ENCODE assay signal across 11 cellular contexts in the genomic region with DNA sequence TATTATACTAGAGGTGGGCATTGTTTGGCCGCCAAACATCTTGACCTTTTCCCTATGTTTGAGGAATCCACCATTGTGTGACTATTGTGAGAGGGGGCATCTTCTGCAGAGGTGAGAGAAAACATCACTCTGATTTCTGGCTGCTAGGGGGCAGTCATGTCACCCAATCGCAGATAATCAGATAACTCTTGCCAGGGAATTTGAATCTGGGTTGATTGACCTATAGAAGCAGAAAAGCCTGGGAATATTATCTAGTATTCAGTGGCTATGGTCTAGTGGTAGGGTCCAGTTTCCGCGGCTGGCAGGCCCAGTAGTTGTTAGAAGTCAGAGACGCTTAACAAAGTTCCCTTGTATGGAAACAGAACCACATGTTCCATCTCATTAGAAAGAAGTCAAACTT.
DNase-seq lines count a peak whose midpoint lies in the region; FAIRE-seq and TF ChIP-seq lines count a peak whose summit lies in the region.
"Had no signal": no experiment of that assay in that cellular context is flagged by ENCODE, and none has a peak within 500 bp of the region (broad histone marks: within the 10 kb centered on the region; RNA-seq: fewer than 3 reads in every experiment).

No MANE protein-coding gene starts in this region.

- H3K27me3 ChIP-seq in WERI-Rb-1 (ENCODE audit: insufficient read depth, low read depth, severe bottlenecking) (no peaks in the 10 kb centered on the region), keratinocyte (ENCODE audit: control insufficient read depth, extremely low read depth, insufficient read depth, low read length) (no peaks in the 10 kb centered on the region)
- H3K27me3 ChIP-seq: SJSA1 had no signal

- no peaks in the 10 kb centered on the region for H3K36me3 ChIP-seq in WERI-Rb-1
- H3K36me3 ChIP-seq in keratinocyte (ENCODE audit: control insufficient read depth in 2 of 2, extremely low read depth in 1 of 2, insufficient read depth in 2 of 2, low read length in 2 of 2), result no peaks in the 10 kb centered on the region
- H3K36me3 ChIP-seq: SJSA1, thoracic aorta had no signal

- no peak for FAIRE-seq in keratinocyte (lab: Jason Lieb, UNC)

- dilution Hi-C loops in keratinocyte (cut with MboI; ENCODE audit: extremely low pct_ligation_motif_present, low sequenced_read_pairs), result no loop called here

- H3K79me2 ChIP-seq in keratinocyte (ENCODE audit: control insufficient read depth, insufficient read depth, low read length), result no peaks in the 10 kb centered on the region

- H3K4me1 ChIP-seq in keratinocyte (ENCODE audit: control insufficient read depth, extremely low read depth, insufficient read depth, low read length), result no peaks in the 10 kb centered on the region

- no peaks in the 10 kb centered on the region for H4K20me1 ChIP-seq in keratinocyte (ENCODE audit: control insufficient read depth, extremely low read depth, insufficient read depth, low read length)

- peak; percentile 54 for DNase-seq in D341Med (ENCODE audit: low spot score)
- DNase-seq in HFF-Myc (ENCODE audit: extremely low read depth, low read depth), result no peak
- DNase-seq in WERI-Rb-1, result peak; percentile 27
- DNase-seq in keratinocyte (ENCODE audit: low read depth, low spot score), result no peak
- DNase-seq in NCI-H2171 (lab: John Stamatoyannopoulos, UW), result no peak
- DNase-seq in activated naive CD4-positive, alpha-beta T cell (lab: John Stamatoyannopoulos, UW), result no peak
- no peak for DNase-seq in GDM1 (lab: John Stamatoyannopoulos, UW)
- DNase-seq in NCI-H146 treated with DMSO at 0.1 percent for 48 hours (lab: John Stamatoyannopoulos, UW; ENCODE audit: unreplicated experiment), result no peak
- DNase-seq: stimulated activated CD4-positive, alpha-beta T cell treated with anti-CD3 and anti-CD28 coated beads, Interleukin-4, amount 100 ng/mL, for 24 hours had no signal

- H3K9me1 ChIP-seq in keratinocyte (ENCODE audit: control insufficient read depth, extremely low read depth, insufficient read depth, low read length), result no peaks in the 10 kb centered on the region

- H3K9me3 ChIP-seq in WERI-Rb-1 (ENCODE audit: severe bottlenecking), result no peaks in the 10 kb centered on the region
- no peaks in the 10 kb centered on the region for H3K9me3 ChIP-seq in keratinocyte (ENCODE audit: control insufficient read depth, low read depth, low read length)
- H3K9me3 ChIP-seq: SJSA1, thoracic aorta had no signal

- no peak overlapping the region for H3K4me2 ChIP-seq in keratinocyte (ENCODE audit: control insufficient read depth, extremely low read depth, insufficient read depth, low read depth, low read length)

- no peak overlapping the region for H2AFZ ChIP-seq in keratinocyte (ENCODE audit: control insufficient read depth, low read length)

- TF ChIP-seq CTCF in HFF-Myc (IDR thresholded peaks at IDR 0.05; ENCODE audit: low read depth, low read length, missing control alignments) (peak; percentile 36), WERI-Rb-1 (IDR thresholded peaks at IDR 0.05; ENCODE audit: low read depth, low read length) (peak; percentile 65), keratinocyte (optimal IDR thresholded peaks at IDR 0.05 in 1 of 3, IDR thresholded peaks at IDR 0.05 in 1 of 3, conservative IDR thresholded peaks at IDR 0.05 in 1 of 3; ENCODE audit: extremely low read depth in 1 of 3, insufficient read depth in 2 of 3, low read length in 3 of 3) (peak; percentile 19 to 60 (median 38))

- no peak overlapping the region for H3K27ac ChIP-seq in WERI-Rb-1
- H3K27ac ChIP-seq in keratinocyte (ENCODE audit: control insufficient read depth, insufficient read depth, low read length), result no peak overlapping the region
- H3K27ac ChIP-seq: SJSA1, thoracic aorta had no signal

- H3K9ac ChIP-seq in keratinocyte (ENCODE audit: control insufficient read depth, extremely low read depth, insufficient read depth, low read length), result no peak overlapping the region

- H3K4me3 ChIP-seq in HFF-Myc (replicated peaks; ENCODE audit: low read depth, low read length), result no peak overlapping the region
- H3K4me3 ChIP-seq in WERI-Rb-1 (ENCODE audit: low read depth, low read length), result no peak overlapping the region
- no peak overlapping the region for H3K4me3 ChIP-seq in keratinocyte (ENCODE audit: control insufficient read depth in 2 of 3, extremely low read depth in 1 of 3, insufficient read depth in 2 of 3, low read depth in 1 of 3, low read length in 3 of 3)
- H3K4me3 ChIP-seq: SJSA1, thoracic aorta had no signal

Comparison
In these comparisons a context has a peak if more than half of its experiments do, and no peak if none do; other contexts are left out.
1. DNase-seq: peak in D341Med (single experiment) and WERI-Rb-1 (single experiment); none in HFF-Myc (single experiment), keratinocyte (single experiment), NCI-H2171 (single experiment), activated naive CD4-positive, alpha-beta T cell (0 of 4), GDM1 (single experiment) and NCI-H146 treated with DMSO at 0.1 percent for 48 hours (single experiment).
2. Peak in every context shown above with its lines, with median percentiles within 50 percentile points of each other: CTCF ChIP-seq.